In the genomic region with DNA sequence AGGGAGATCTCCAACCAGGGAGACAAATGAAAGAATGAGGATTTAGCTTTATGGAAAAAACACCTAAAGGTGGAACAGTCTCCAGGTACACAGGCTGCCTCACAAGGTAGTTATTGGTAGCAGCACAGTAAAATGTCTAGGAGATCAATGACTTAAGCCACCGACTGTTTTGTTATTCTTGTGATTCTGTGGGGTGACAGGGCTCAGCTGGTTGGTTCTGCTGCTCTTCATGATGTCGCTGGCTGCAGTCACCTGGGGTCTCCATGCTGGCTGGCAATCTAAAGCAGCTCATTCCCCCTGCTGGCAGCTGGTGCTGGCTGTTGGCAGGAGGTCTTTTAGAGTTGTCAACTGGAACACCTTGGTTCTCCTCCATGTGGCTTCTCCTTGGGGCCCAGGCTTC, we compare ENCODE assay signal across 18 cellular contexts.
DNase-seq lines count a peak whose midpoint lies in the region; ATAC-seq and TF ChIP-seq lines count a peak whose summit lies in the region.
"Had no signal": no experiment of that assay in that cellular context is flagged by ENCODE, and none has a peak within 500 bp of the region (broad histone marks: within the 10 kb centered on the region; RNA-seq: fewer than 3 reads in every experiment).

No MANE protein-coding gene starts in this region.

- ATAC-seq in GM23338 = no peak
- no peak for ATAC-seq in RWPE2 (ENCODE audit: low read depth)
- ATAC-seq in left lobe of liver = no peak
- ATAC-seq: CD8-positive, alpha-beta T cell; GM12878 had no signal

- peaks cover 2% of the 10 kb centered on the region for H3K27me3 Mint-ChIP-seq in GM23338 (ENCODE audit: insufficient read depth, low read depth, poor library complexity)

- H3K27me3 ChIP-seq in GM23338 (ENCODE audit: insufficient read depth) = no peaks in the 10 kb centered on the region
- H3K27me3 ChIP-seq in RWPE2 (ENCODE audit: insufficient read depth, poor library complexity, severe bottlenecking) = no peaks in the 10 kb centered on the region
- H3K27me3 ChIP-seq: BLaER1 treated with 17β-estradiol and CSF1 and Interleukin-3, amounts not matched to agents 10 nM and 100 nM had no signal

- H3K79me2 ChIP-seq in GM23338 (replicated peaks; ENCODE audit: insufficient read depth) = no peaks in the 10 kb centered on the region

- CTCF ChIA-PET in HEK293 (lab: Yijun Ruan, JAX) = no interaction called here

- H3K4me1 Mint-ChIP-seq in GM23338 = no peaks in the 10 kb centered on the region; the same call in 2 of the 3 replicates
- H3K4me1 Mint-ChIP-seq: B cell had no signal

- no peaks in the 10 kb centered on the region; the same call in 2 of the 3 replicates for H3K36me3 Mint-ChIP-seq in GM23338 (ENCODE audit: low read depth)
- H3K36me3 Mint-ChIP-seq: CD8-positive, alpha-beta T cell had no signal

- no peak overlapping the region for H3K4me3 Mint-ChIP-seq in GM23338
- H3K4me3 Mint-ChIP-seq: B cell; CD4-positive, alpha-beta T cell; CD8-positive, alpha-beta T cell had no signal

- H3K4me3 ChIP-seq in GM23338 (no peak overlapping the region), HEK293 (ENCODE audit: low read depth, low read length) (no peak overlapping the region), RWPE2 (ENCODE audit: severe bottlenecking) (no peak overlapping the region)
- H3K4me3 ChIP-seq: BLaER1 treated with 17β-estradiol and CSF1 and Interleukin-3, amounts not matched to agents 10 nM and 100 nM; GM12878 had no signal

- H3K4me2 ChIP-seq in GM23338 = no peak overlapping the region
- H3K4me2 ChIP-seq: BLaER1 treated with 17β-estradiol and CSF1 and Interleukin-3, amounts not matched to agents 10 nM and 100 nM had no signal

- H3K27ac Mint-ChIP-seq in GM23338 = no peak overlapping the region
- H3K27ac Mint-ChIP-seq: B cell; CD4-positive, alpha-beta T cell; CD8-positive, alpha-beta T cell had no signal

- in situ Hi-C loops in G401 (cut with HindIII; ENCODE audit: low sequenced_read_pairs) = no loop called here

- peaks cover 6% of the 10 kb centered on the region for H3K9me2 ChIP-seq in GM23338 (ENCODE audit: insufficient read depth)

- no peak overlapping the region for H2AFZ ChIP-seq in GM23338

- POLR2A ChIA-PET in HEK293 (lab: Yijun Ruan, JAX) = no interaction called here

- H3K9me3 ChIP-seq in HEK293 (ENCODE audit: control insufficient read depth, insufficient read depth, low read depth, low read length) (no peaks in the 10 kb centered on the region), RWPE2 (ENCODE audit: severe bottlenecking) (no peaks in the 10 kb centered on the region)

- no peaks in the 10 kb centered on the region for H3F3A ChIP-seq in GM23338 (replicated peaks; ENCODE audit: low read depth)

- H4K20me1 ChIP-seq in GM23338 (replicated peaks; ENCODE audit: insufficient read depth) = no peaks in the 10 kb centered on the region
- H4K20me1 ChIP-seq: BLaER1 treated with 17β-estradiol and CSF1 and Interleukin-3, amounts not matched to agents 10 nM and 100 nM had no signal

- H3K9me3 Mint-ChIP-seq in GM23338 = peaks cover 14% of the 10 kb centered on the region
- H3K9me3 Mint-ChIP-seq: CD4-positive, alpha-beta T cell had no signal

- TF ChIP-seq CTCF in GM23338 (conservative IDR thresholded peaks at IDR 0.05; ENCODE audit: low read depth in 2 of 2) (no peak), HEK293 (tag by site-specific recombination; IDR thresholded peaks at IDR 0.05) (no peak), RWPE2 (IDR thresholded peaks at IDR 0.05; ENCODE audit: poor library complexity, severe bottlenecking) (no peak)

- H3K36me3 ChIP-seq in GM23338 (ENCODE audit: insufficient read depth) = no peaks in the 10 kb centered on the region
- no peaks in the 10 kb centered on the region for H3K36me3 ChIP-seq in HEK293 (ENCODE audit: control insufficient read depth in 2 of 2, insufficient read depth in 1 of 2, low read length in 2 of 2)
- no peaks in the 10 kb centered on the region for H3K36me3 ChIP-seq in RWPE2 (ENCODE audit: low read depth)
- H3K36me3 ChIP-seq: BLaER1 treated with 17β-estradiol and CSF1 and Interleukin-3, amounts not matched to agents 10 nM and 100 nM had no signal

- DNase-seq in GM23338 (ENCODE audit: low spot score) = no peak
- peak; percentile 24 for DNase-seq in RWPE2 (ENCODE audit: low spot score)
- no peak for DNase-seq in left lobe of liver (ENCODE audit: low spot score)
- no peak for DNase-seq in Ammon's horn (ENCODE audit: low spot score)
- DNase-seq in G401 (ENCODE audit: low spot score) = no peak
- DNase-seq: 8988T; ACHN; Caco-2; Calu3; CD4-positive, alpha-beta T cell; CD8-positive, alpha-beta T cell; DMS79 treated with DMSO at 0.1 percent for 48 hours; GDM1 had no signal

- H3K4me1 ChIP-seq in GM23338 (ENCODE audit: insufficient read depth) (no peaks in the 10 kb centered on the region), HEK293 (ENCODE audit: control insufficient read depth, insufficient read depth, low read length) (no peaks in the 10 kb centered on the region), RWPE2 (ENCODE audit: insufficient read depth, poor library complexity, severe bottlenecking) (no peaks in the 10 kb centered on the region)
- H3K4me1 ChIP-seq: BLaER1 treated with 17β-estradiol and CSF1 and Interleukin-3, amounts not matched to agents 10 nM and 100 nM; Caco-2 had no signal

- no peak overlapping the region for H3K27ac ChIP-seq in GM23338 (ENCODE audit: low read depth)
- H3K27ac ChIP-seq in HEK293 (ENCODE audit: extremely low read depth, low read depth, low read length) = no peak overlapping the region
- no peak overlapping the region for H3K27ac ChIP-seq in RWPE2 (ENCODE audit: poor library complexity, severe bottlenecking)
- H3K27ac ChIP-seq: BLaER1 treated with 17β-estradiol and CSF1 and Interleukin-3, amounts not matched to agents 10 nM and 100 nM; C4-2B had no signal

TF ChIP-seq in GM23338, 12 proteins besides CTCF, POLR2A, EP300 and RAD21:
- TF ChIP-seq ZNF331 (CRISPR knock-in tag; IDR thresholded peaks at IDR 0.05; ENCODE audit: low read depth) (peak; percentile 83), STAT1 (IDR thresholded peaks at IDR 0.05; ENCODE audit: unreplicated experiment) (no peak)
- TF ChIP-seq, protein P1, sequence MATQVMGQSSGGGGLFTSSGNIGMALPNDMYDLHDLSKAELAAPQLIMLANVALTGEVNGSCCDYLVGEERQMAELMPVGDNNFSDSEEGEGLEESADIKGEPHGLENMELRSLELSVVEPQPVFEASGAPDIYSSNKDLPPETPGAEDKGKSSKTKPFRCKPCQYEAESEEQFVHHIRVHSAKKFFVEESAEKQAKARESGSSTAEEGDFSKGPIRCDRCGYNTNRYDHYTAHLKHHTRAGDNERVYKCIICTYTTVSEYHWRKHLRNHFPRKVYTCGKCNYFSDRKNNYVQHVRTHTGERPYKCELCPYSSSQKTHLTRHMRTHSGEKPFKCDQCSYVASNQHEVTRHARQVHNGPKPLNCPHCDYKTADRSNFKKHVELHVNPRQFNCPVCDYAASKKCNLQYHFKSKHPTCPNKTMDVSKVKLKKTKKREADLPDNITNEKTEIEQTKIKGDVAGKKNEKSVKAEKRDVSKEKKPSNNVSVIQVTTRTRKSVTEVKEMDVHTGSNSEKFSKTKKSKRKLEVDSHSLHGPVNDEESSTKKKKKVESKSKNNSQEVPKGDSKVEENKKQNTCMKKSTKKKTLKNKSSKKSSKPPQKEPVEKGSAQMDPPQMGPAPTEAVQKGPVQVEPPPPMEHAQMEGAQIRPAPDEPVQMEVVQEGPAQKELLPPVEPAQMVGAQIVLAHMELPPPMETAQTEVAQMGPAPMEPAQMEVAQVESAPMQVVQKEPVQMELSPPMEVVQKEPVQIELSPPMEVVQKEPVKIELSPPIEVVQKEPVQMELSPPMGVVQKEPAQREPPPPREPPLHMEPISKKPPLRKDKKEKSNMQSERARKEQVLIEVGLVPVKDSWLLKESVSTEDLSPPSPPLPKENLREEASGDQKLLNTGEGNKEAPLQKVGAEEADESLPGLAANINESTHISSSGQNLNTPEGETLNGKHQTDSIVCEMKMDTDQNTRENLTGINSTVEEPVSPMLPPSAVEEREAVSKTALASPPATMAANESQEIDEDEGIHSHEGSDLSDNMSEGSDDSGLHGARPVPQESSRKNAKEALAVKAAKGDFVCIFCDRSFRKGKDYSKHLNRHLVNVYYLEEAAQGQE (IDR thresholded peaks at IDR 0.05; ENCODE audit: unreplicated experiment) = no peak

TF ChIP-seq in HEK293, 187 proteins besides CTCF, POLR2A, EP300 and RAD21:
- no peak for TF ChIP-seq ZNF112 (tag by site-specific recombination; IDR thresholded peaks at IDR 0.05)
- TF ChIP-seq SETDB1 (IDR thresholded peaks at IDR 0.05; ENCODE audit: insufficient read length, low read length) = peak; percentile 52
